ENCODE assay signal across 25 cellular contexts in genomic region chr3:42514876-42515275, GRCh38. TPM values are rescaled to one million over a fixed set of nuclear protein-coding genes. Genes with fewer than 3 reads are reported as not detected.
DNase-seq lines count a peak whose midpoint lies in the region; ATAC-seq, FAIRE-seq and TF ChIP-seq lines count a peak whose summit lies in the region.
"Had no signal": no experiment of that assay in that cellular context is flagged by ENCODE, and none has a peak within 500 bp of the region (broad histone marks: within the 10 kb centered on the region; RNA-seq: fewer than 3 reads in every experiment).

No MANE protein-coding gene starts in this region.

- peak overlapping the region; percentile 9 for H3K27ac Mint-ChIP-seq in activated T-cell treated with anti-CD3 and anti-CD28 coated beads, Interleukin-2, amount 50 U/mL, for 24 hours
- H3K27ac Mint-ChIP-seq in GM23338 = no peak overlapping the region
- H3K27ac Mint-ChIP-seq: endodermal cell had no signal

- TF ChIP-seq CTCF in ascending aorta (IDR thresholded peaks at IDR 0.05) (no peak), keratinocyte (optimal IDR thresholded peaks at IDR 0.05 in 1 of 3, IDR thresholded peaks at IDR 0.05 in 1 of 3, conservative IDR thresholded peaks at IDR 0.05 in 1 of 3; ENCODE audit: extremely low read depth in 1 of 3, insufficient read depth in 2 of 3, low read length in 3 of 3) (no peak), thoracic aorta (IDR thresholded peaks at IDR 0.05) (no peak), GM23338 (conservative IDR thresholded peaks at IDR 0.05; ENCODE audit: low read depth in 2 of 2) (no peak)

- H2AFZ ChIP-seq in keratinocyte (ENCODE audit: control insufficient read depth, low read length) (peak overlapping the region; percentile 82), GM23338 (no peak overlapping the region)

- H3K27ac ChIP-seq in ascending aorta = peak overlapping the region; percentile 86 to 88
- H3K27ac ChIP-seq in keratinocyte (ENCODE audit: control insufficient read depth, insufficient read depth, low read length) = peak overlapping the region; percentile 86
- H3K27ac ChIP-seq in thoracic aorta = peak overlapping the region; percentile 75 to 87
- H3K27ac ChIP-seq in GM23338 (ENCODE audit: low read depth) = no peak overlapping the region
- H3K27ac ChIP-seq: right lobe of liver, stomach had no signal

- no peaks in the 10 kb centered on the region for H3K79me2 ChIP-seq in keratinocyte (ENCODE audit: control insufficient read depth, insufficient read depth, low read length)
- H3K79me2 ChIP-seq in GM23338 (replicated peaks; ENCODE audit: insufficient read depth) = no peaks in the 10 kb centered on the region

- DNase-seq in activated T-cell treated with anti-CD3 and anti-CD28 coated beads, Interleukin-2, amount 50 U/mL, for 24 hours = no peak
- no peak for DNase-seq in activated T-cell treated with anti-CD3 and anti-CD28 coated beads for 4 hours
- no peak for DNase-seq in ascending aorta (ENCODE audit: low spot score in 2 of 2)
- DNase-seq in keratinocyte (ENCODE audit: low read depth, low spot score) = no peak
- no peak for DNase-seq in thoracic aorta (ENCODE audit: low spot score)
- DNase-seq in stimulated activated CD4-positive, alpha-beta T cell treated with anti-CD3 and anti-CD28 coated beads, Interleukin-4, amount 100 ng/mL, for 4 hours = no peak
- no peak for DNase-seq in GM23338 (ENCODE audit: low spot score)
- DNase-seq: 8988T; activated CD4-positive, alpha-beta T cell treated with anti-CD3 and anti-CD28 coated beads, Interleukin-2, amount 50 U/mL, for 4 hours; activated T-cell treated with anti-CD3 and anti-CD28 coated beads, Interleukin-2, amount 50 U/mL, for 4 hours; endodermal cell; H9; IMR-90; kidney glomerular epithelial cell; MM.1S; NCI-H187 treated with DMSO at 0.1 percent for 48 hours; NCI-H510A treated with DMSO at 0.1 percent for 48 hours; SHP77; T-helper 1 cell had no signal

- H3K4me2 ChIP-seq in keratinocyte (ENCODE audit: control insufficient read depth, extremely low read depth, insufficient read depth, low read depth, low read length) (peak overlapping the region; percentile 40), GM23338 (no peak overlapping the region)

- H3K4me1 Mint-ChIP-seq in activated T-cell treated with anti-CD3 and anti-CD28 coated beads, Interleukin-2, amount 50 U/mL, for 24 hours (ENCODE audit: low read depth) = peaks cover 17% of the 10 kb centered on the region
- H3K4me1 Mint-ChIP-seq in GM23338 = no peaks in the 10 kb centered on the region; the same call in 2 of the 3 replicates
- H3K4me1 Mint-ChIP-seq: H9 had no signal

- no peaks in the 10 kb centered on the region for H3K9me1 ChIP-seq in keratinocyte (ENCODE audit: control insufficient read depth, extremely low read depth, insufficient read depth, low read length)

- peak overlapping the region; percentile 62 for H3K9ac ChIP-seq in keratinocyte (ENCODE audit: control insufficient read depth, extremely low read depth, insufficient read depth, low read length)

- no peaks in the 10 kb centered on the region for H3K27me3 ChIP-seq in ascending aorta
- no peaks in the 10 kb centered on the region for H3K27me3 ChIP-seq in keratinocyte (ENCODE audit: control insufficient read depth, extremely low read depth, insufficient read depth, low read length)
- no peaks in the 10 kb centered on the region for H3K27me3 ChIP-seq in thoracic aorta (replicated peaks; ENCODE audit: insufficient read depth)
- H3K27me3 ChIP-seq in GM23338 (ENCODE audit: insufficient read depth) = no peaks in the 10 kb centered on the region
- H3K27me3 ChIP-seq: right lobe of liver, stomach had no signal

- ATAC-seq in thoracic aorta (ENCODE audit: insufficient number of reproducible peaks, low FRiP score, low read depth) = no peak
- no peak for ATAC-seq in GM19395 (IDR thresholded peaks at IDR 0.05; ENCODE audit: unreplicated experiment)
- no peak for ATAC-seq in GM23338
- ATAC-seq: activated T-cell treated with anti-CD3 and anti-CD28 coated beads, Interleukin-2, amount 50 U/mL, for 4 hours had no signal

- dilution Hi-C loops in keratinocyte (cut with MboI; ENCODE audit: extremely low pct_ligation_motif_present, low sequenced_read_pairs) = no loop called here

- H3K9me3 ChIP-seq in ascending aorta = no peaks in the 10 kb centered on the region
- no peaks in the 10 kb centered on the region for H3K9me3 ChIP-seq in keratinocyte (ENCODE audit: control insufficient read depth, low read depth, low read length)
- H3K9me3 ChIP-seq in thoracic aorta = no peaks in the 10 kb centered on the region
- H3K9me3 ChIP-seq: right lobe of liver, stomach had no signal

- H3K36me3 ChIP-seq in ascending aorta (no peaks in the 10 kb centered on the region), keratinocyte (ENCODE audit: control insufficient read depth in 2 of 2, extremely low read depth in 1 of 2, insufficient read depth in 2 of 2, low read length in 2 of 2) (no peaks in the 10 kb centered on the region), thoracic aorta (no peaks in the 10 kb centered on the region), GM23338 (ENCODE audit: insufficient read depth) (no peaks in the 10 kb centered on the region)
- H3K36me3 ChIP-seq: right lobe of liver, stomach had no signal

- H3K27me3 Mint-ChIP-seq in activated T-cell treated with anti-CD3 and anti-CD28 coated beads, Interleukin-2, amount 50 U/mL, for 24 hours = no peaks in the 10 kb centered on the region
- H3K27me3 Mint-ChIP-seq in GM23338 (ENCODE audit: insufficient read depth, low read depth, poor library complexity) = peaks cover 3% of the 10 kb centered on the region

- H3K4me1 ChIP-seq in ascending aorta = peaks cover 22 to 37% of the 10 kb centered on the region in 2 donors
- peaks cover 28% of the 10 kb centered on the region for H3K4me1 ChIP-seq in keratinocyte (ENCODE audit: control insufficient read depth, extremely low read depth, insufficient read depth, low read length)
- peaks cover 17 to 70% of the 10 kb centered on the region in 2 donors for H3K4me1 ChIP-seq in thoracic aorta (ENCODE audit: control insufficient read depth in 1 of 2, low read depth in 2 of 2)
- no peaks in the 10 kb centered on the region for H3K4me1 ChIP-seq in GM23338 (ENCODE audit: insufficient read depth)

- peaks cover 8% of the 10 kb centered on the region; the same call in 1 of the 2 replicates for H3K9me2 ChIP-seq in GM23338 (ENCODE audit: insufficient read depth)

- H3K4me3 Mint-ChIP-seq in activated T-cell treated with anti-CD3 and anti-CD28 coated beads, Interleukin-2, amount 50 U/mL, for 24 hours = no peak overlapping the region
- no peak overlapping the region for H3K4me3 Mint-ChIP-seq in GM23338
- H3K4me3 Mint-ChIP-seq: activated T-cell treated with anti-CD3 and anti-CD28 coated beads, Interleukin-2, amount 50 U/mL, for 4 hours; endodermal cell; H9 had no signal

- no peak overlapping the region for H3K4me3 ChIP-seq in ascending aorta
- H3K4me3 ChIP-seq in keratinocyte (ENCODE audit: control insufficient read depth in 2 of 3, extremely low read depth in 1 of 3, insufficient read depth in 2 of 3, low read depth in 1 of 3, low read length in 3 of 3) = no peak overlapping the region
- no peak overlapping the region for H3K4me3 ChIP-seq in thoracic aorta
- H3K4me3 ChIP-seq in GM23338 = no peak overlapping the region
- H3K4me3 ChIP-seq: right lobe of liver, stomach had no signal

- H3F3A ChIP-seq in GM23338 (replicated peaks; ENCODE audit: low read depth) = no peaks in the 10 kb centered on the region

- peaks cover 5% of the 10 kb centered on the region for H3K36me3 Mint-ChIP-seq in activated T-cell treated with anti-CD3 and anti-CD28 coated beads, Interleukin-2, amount 50 U/mL, for 24 hours (ENCODE audit: low read depth)
- no peaks in the 10 kb centered on the region; the same call in 2 of the 3 replicates for H3K36me3 Mint-ChIP-seq in GM23338 (ENCODE audit: low read depth)

- H3K9me3 Mint-ChIP-seq in activated T-cell treated with anti-CD3 and anti-CD28 coated beads, Interleukin-2, amount 50 U/mL, for 24 hours = no peaks in the 10 kb centered on the region
- H3K9me3 Mint-ChIP-seq in GM23338 = no peaks in the 10 kb centered on the region; the same call in 2 of the 3 replicates
- H3K9me3 Mint-ChIP-seq: activated T-cell treated with anti-CD3 and anti-CD28 coated beads, Interleukin-2, amount 50 U/mL, for 4 hours; endodermal cell; H9 had no signal

- FAIRE-seq in keratinocyte (lab: Jason Lieb, UNC) = peak; percentile 56
- FAIRE-seq: G401.6, GM19239 had no signal

- intact Hi-C loops in ascending aorta (cut with DNase I) = no loop called here

- no peaks in the 10 kb centered on the region for H4K20me1 ChIP-seq in keratinocyte (ENCODE audit: control insufficient read depth, extremely low read depth, insufficient read depth, low read length)
- H4K20me1 ChIP-seq in GM23338 (replicated peaks; ENCODE audit: insufficient read depth) = no peaks in the 10 kb centered on the region

TF ChIP-seq in GM23338, 12 proteins besides CTCF, POLR2A, EP300 and RAD21 (continues in another document):
- no peak for TF ChIP-seq POLR2AphosphoS5 (IDR thresholded peaks at IDR 0.05; ENCODE audit: low read depth)
- TF ChIP-seq ZNF331 (CRISPR knock-in tag; IDR thresholded peaks at IDR 0.05; ENCODE audit: low read depth) = no peak
- TF ChIP-seq EZH2phosphoT487 (IDR thresholded peaks at IDR 0.05; ENCODE audit: unreplicated experiment) = no peak
- no peak for TF ChIP-seq ETS1 (IDR thresholded peaks at IDR 0.05)
- TF ChIP-seq ZNF114 (CRISPR knock-in tag; IDR thresholded peaks at IDR 0.05) = no peak
- TF ChIP-seq EZH2 (IDR thresholded peaks at IDR 0.05; ENCODE audit: low read depth, unreplicated experiment) = no peak
- no peak for TF ChIP-seq STAT1 (IDR thresholded peaks at IDR 0.05; ENCODE audit: unreplicated experiment)

RNA-seq across cellular contexts. Expression of gene VIPR1, which starts 12.4 kb away (rescaled TPM):
- total RNA-seq in ascending aorta (3.5 TPM), thoracic aorta (10 to 100 TPM; 31.0 to 48.7 TPM)
- polyA plus RNA-seq in keratinocyte (4.5 to 10.0 TPM (median 8.5 TPM) in 3 replicates), GM23338 (2016; fragmentation: Nextera tagmentation; extraction: Ambion mirVana) (4.9 and 6.3 TPM in 2 replicates)
- polyA plus RNA-seq in keratinocyte (2011; ENCODE audit: low read depth) = 4.2 TPM
- 5.8 and 6.4 TPM in 2 replicates for polyA plus RNA-seq in keratinocyte (2011; cell fraction: cytosol; rRNA removed)
- polyA plus RNA-seq in keratinocyte (2011; cell fraction: nucleus; rRNA removed) = 34.3 and 50.3 TPM in 2 replicates
- polyA plus RNA-seq in keratinocyte (2012; ENCODE audit: low replicate concordance) = 7.3 and 13.0 TPM in 2 replicates
- polyA minus RNA-seq in keratinocyte = 8.1 to 27.4 TPM (median 13.3 TPM) in 3 replicates
- 12.7 TPM for polyA minus RNA-seq in keratinocyte (2011; cell fraction: cytosol; rRNA and poly(A)+ RNA removed)
- 22.4 and 27.5 TPM in 2 replicates for polyA minus RNA-seq in keratinocyte (2011; cell fraction: nucleus; rRNA and poly(A)+ RNA removed)
- 13.9 and 19.3 TPM in 2 replicates for total RNA-seq in GM23338 (2014; rRNA removed; shearing (Covaris generic))
- total RNA-seq: IMR-90, osteoblast had no signal
- polyA plus RNA-seq: IMR-90 had no signal
